In the genomic region with DNA sequence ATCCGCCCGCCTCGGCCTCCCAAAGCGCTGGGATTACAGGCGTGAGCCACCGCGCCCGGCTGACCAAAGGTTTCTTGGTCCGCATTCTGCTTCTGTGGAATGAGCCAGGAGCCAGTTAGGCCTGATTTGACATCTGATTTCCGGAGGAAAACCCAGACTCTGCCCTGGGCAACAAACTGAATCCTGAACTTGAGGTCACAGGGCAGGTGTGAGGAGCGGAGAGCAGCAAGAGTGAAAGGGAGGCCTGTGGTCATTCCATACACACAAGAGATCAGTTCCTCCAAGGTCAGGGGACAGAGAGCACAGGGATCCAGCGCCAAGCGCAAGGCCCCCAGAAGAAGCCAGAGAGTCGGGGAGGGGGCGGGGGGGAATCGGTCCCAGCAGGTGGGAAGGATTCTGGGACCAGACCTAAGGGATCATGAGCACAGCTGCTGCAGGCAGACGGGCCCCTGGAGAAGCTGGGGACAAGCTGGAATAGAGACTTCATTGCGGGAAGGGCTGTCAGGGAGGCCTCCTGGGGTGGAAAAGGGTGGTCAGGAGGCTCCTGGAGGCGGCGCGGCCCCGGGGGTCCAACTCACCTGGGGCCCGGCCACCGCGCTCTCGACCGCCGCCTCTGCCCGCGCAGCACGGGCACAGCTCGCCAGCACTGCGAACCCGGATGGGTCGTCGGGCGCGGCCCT, we compare ENCODE assay signal across 1 cellular context.
TF ChIP-seq lines count a peak whose summit lies in the region.

No MANE protein-coding gene starts in this region.

TF ChIP-seq in HepG2, 621 proteins besides CTCF, POLR2A, EP300 and RAD21 (continued from another document and continues in another):
- TF ChIP-seq RARA (CRISPR knock-in tag; IDR thresholded peaks at IDR 0.05) (peak; percentile 76), BCL6 (CRISPR knock-in tag; IDR thresholded peaks at IDR 0.05) (peak; percentile 45; the same call in 1 of the 2 replicates), TP53 (CRISPR knock-in tag; conservative IDR thresholded peaks at IDR 0.05) (no peak), HES4 (CRISPR knock-in tag; IDR thresholded peaks at IDR 0.05; ENCODE audit: borderline replicate concordance) (peak; percentile 64; the same call in 1 of the 2 replicates), ZNF263 (CRISPR knock-in tag; IDR thresholded peaks at IDR 0.05) (no peak), FOXC1 (CRISPR knock-in tag; IDR thresholded peaks at IDR 0.05; ENCODE audit: borderline replicate concordance) (peak; percentile 92), REPIN1 (CRISPR knock-in tag; IDR thresholded peaks at IDR 0.05; ENCODE audit: borderline replicate concordance, low read depth) (0 out of 2 replicates have a peak, but pooled peaks have one; percentile 2), NR2F2 (IDR thresholded peaks at IDR 0.05; ENCODE audit: borderline replicate concordance, low read depth) (0 out of 2 replicates have a peak, but pooled peaks have one; percentile 32), GTF3A (CRISPR knock-in tag; conservative IDR thresholded peaks at IDR 0.05) (no peak), HDAC2 (CRISPR knock-in tag; IDR thresholded peaks at IDR 0.05) (peak; percentile 5; the same call in 1 of the 2 replicates), ATF4 (CRISPR knock-in tag; IDR thresholded peaks at IDR 0.05) (0 out of 4 replicates have a peak, but pooled peaks of 1 of the 2 experiments have one; percentile 37), TGIF2 (CRISPR knock-in tag; IDR thresholded peaks at IDR 0.05) (0 out of 2 replicates have a peak, but pooled peaks have one; percentile 42), ZNF142 (CRISPR knock-in tag; IDR thresholded peaks at IDR 0.05) (no peak), SUZ12 (IDR thresholded peaks at IDR 0.05; ENCODE audit: low read depth, low read length) (no peak), ZNF883 (CRISPR knock-in tag; IDR thresholded peaks at IDR 0.05; ENCODE audit: not compliant biosample characterization) (peak; percentile 40), TOE1 (CRISPR knock-in tag; IDR thresholded peaks at IDR 0.05) (no peak), ZNF331 (CRISPR knock-in tag; IDR thresholded peaks at IDR 0.05) (peak; percentile 37; the same call in 1 of the 2 replicates), ZNF460 (CRISPR knock-in tag; IDR thresholded peaks at IDR 0.05; ENCODE audit: borderline replicate concordance) (peak; percentile 94), ZNF891 (CRISPR knock-in tag; IDR thresholded peaks at IDR 0.05) (peak; percentile 86; the same call in 1 of the 2 replicates), HNF4A (CRISPR knock-in tag; IDR thresholded peaks at IDR 0.05) (peak; percentile 80), ADNP (CRISPR knock-in tag; IDR thresholded peaks at IDR 0.05) (no peak), ZMYM2 (CRISPR knock-in tag; IDR thresholded peaks at IDR 0.05) (peak; percentile 84; the same call in 1 of the 2 replicates), ZNF768 (CRISPR knock-in tag; IDR thresholded peaks at IDR 0.05) (peak; percentile 59), PHF5A (CRISPR knock-in tag; IDR thresholded peaks at IDR 0.05; ENCODE audit: low read depth, unreplicated experiment) (no peak), KLF15 (CRISPR knock-in tag; IDR thresholded peaks at IDR 0.05; ENCODE audit: borderline replicate concordance) (0 out of 2 replicates have a peak, but pooled peaks have one; percentile 10), EED (CRISPR knock-in tag; IDR thresholded peaks at IDR 0.05) (no peak), ZNF879 (CRISPR knock-in tag; IDR thresholded peaks at IDR 0.05) (peak; percentile 49; the same call in 1 of the 2 replicates), ETV5 (CRISPR knock-in tag; IDR thresholded peaks at IDR 0.05; ENCODE audit: borderline replicate concordance) (peak; percentile 82; the same call in 1 of the 2 replicates), ZFY (CRISPR knock-in tag; IDR thresholded peaks at IDR 0.05) (peak; percentile 71), ZNF569 (CRISPR knock-in tag; IDR thresholded peaks at IDR 0.05; ENCODE audit: borderline replicate concordance) (0 out of 2 replicates have a peak, but pooled peaks have one; percentile 82), KAT7 (CRISPR knock-in tag; IDR thresholded peaks at IDR 0.05; ENCODE audit: borderline replicate concordance) (0 out of 2 replicates have a peak, but pooled peaks have one; percentile 1), SMAD3 (CRISPR knock-in tag; IDR thresholded peaks at IDR 0.05) (peak; percentile 10; the same call in 1 of the 2 replicates), ZNF224 (CRISPR knock-in tag; IDR thresholded peaks at IDR 0.05) (0 out of 2 replicates have a peak, but pooled peaks have one; percentile 60), ZNF563 (CRISPR knock-in tag; IDR thresholded peaks at IDR 0.05) (0 out of 2 replicates have a peak, but pooled peaks have one; percentile 4), ZBTB42 (CRISPR knock-in tag; IDR thresholded peaks at IDR 0.05) (peak; percentile 27; the same call in 1 of the 2 replicates), PITX1 (CRISPR knock-in tag; IDR thresholded peaks at IDR 0.05) (peak; percentile 24; the same call in 1 of the 2 replicates), ARNTL (CRISPR knock-in tag; IDR thresholded peaks at IDR 0.05) (0 out of 2 replicates have a peak, but pooled peaks have one; percentile 22), TRIM24 (CRISPR knock-in tag; IDR thresholded peaks at IDR 0.05) (peak; percentile 23; the same call in 1 of the 2 replicates), ZBTB8A (CRISPR knock-in tag; IDR thresholded peaks at IDR 0.05; ENCODE audit: borderline replicate concordance, low read depth) (peak; percentile 37; the same call in 1 of the 2 replicates), ZNF773 (CRISPR knock-in tag; IDR thresholded peaks at IDR 0.05; ENCODE audit: borderline replicate concordance) (no peak), ZNF724P (CRISPR knock-in tag; IDR thresholded peaks at IDR 0.05; ENCODE audit: borderline replicate concordance) (0 out of 2 replicates have a peak, but pooled peaks have one; percentile 7), ZSCAN21 (CRISPR knock-in tag; IDR thresholded peaks at IDR 0.05; ENCODE audit: borderline replicate concordance) (no peak)
- TF ChIP-seq, protein P1, sequence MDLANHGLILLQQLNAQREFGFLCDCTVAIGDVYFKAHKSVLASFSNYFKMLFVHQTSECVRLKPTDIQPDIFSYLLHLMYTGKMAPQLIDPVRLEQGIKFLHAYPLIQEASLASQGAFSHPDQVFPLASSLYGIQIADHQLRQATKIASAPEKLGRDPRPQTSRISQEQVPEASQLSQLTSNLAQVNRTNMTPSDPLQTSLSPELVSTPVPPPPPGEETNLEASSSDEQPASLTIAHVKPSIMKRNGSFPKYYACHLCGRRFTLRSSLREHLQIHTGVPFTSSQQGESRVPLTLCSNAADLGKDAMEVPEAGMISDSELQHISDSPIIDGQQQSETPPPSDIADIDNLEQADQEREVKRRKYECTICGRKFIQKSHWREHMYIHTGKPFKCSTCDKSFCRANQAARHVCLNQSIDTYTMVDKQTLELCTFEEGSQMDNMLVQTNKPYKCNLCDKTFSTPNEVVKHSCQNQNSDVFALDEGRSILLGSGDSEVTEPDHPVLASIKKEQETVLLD (CRISPR knock-in tag; IDR thresholded peaks at IDR 0.05; ENCODE audit: low read depth) = 0 out of 2 replicates have a peak, but pooled peaks have one; percentile 26
- TF ChIP-seq, protein P2, sequence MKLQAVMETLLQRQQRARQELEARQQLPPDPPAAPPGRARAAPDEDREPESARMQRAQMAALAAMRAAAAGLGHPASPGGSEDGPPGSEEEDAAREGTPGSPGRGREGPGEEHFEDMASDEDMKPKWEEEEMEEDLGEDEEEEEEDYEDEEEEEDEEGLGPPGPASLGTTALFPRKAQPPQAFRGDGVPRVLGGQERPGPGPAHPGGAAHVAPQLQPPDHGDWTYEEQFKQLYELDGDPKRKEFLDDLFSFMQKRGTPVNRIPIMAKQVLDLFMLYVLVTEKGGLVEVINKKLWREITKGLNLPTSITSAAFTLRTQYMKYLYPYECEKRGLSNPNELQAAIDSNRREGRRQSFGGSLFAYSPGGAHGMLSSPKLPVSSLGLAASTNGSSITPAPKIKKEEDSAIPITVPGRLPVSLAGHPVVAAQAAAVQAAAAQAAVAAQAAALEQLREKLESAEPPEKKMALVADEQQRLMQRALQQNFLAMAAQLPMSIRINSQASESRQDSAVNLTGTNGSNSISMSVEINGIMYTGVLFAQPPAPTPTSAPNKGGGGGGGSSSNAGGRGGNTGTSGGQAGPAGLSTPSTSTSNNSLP (IDR thresholded peaks at IDR 0.05; ENCODE audit: low read depth, low read length) = 0 out of 2 replicates have a peak, but pooled peaks have one; percentile 27
- TF ChIP-seq, protein P3, sequence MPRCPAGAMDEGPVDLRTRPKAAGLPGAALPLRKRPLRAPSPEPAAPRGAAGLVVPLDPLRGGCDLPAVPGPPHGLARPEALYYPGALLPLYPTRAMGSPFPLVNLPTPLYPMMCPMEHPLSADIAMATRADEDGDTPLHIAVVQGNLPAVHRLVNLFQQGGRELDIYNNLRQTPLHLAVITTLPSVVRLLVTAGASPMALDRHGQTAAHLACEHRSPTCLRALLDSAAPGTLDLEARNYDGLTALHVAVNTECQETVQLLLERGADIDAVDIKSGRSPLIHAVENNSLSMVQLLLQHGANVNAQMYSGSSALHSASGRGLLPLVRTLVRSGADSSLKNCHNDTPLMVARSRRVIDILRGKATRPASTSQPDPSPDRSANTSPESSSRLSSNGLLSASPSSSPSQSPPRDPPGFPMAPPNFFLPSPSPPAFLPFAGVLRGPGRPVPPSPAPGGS (CRISPR knock-in tag; IDR thresholded peaks at IDR 0.05) = peak; percentile 59; the same call in 1 of the 2 replicates
- TF ChIP-seq, protein P4, sequence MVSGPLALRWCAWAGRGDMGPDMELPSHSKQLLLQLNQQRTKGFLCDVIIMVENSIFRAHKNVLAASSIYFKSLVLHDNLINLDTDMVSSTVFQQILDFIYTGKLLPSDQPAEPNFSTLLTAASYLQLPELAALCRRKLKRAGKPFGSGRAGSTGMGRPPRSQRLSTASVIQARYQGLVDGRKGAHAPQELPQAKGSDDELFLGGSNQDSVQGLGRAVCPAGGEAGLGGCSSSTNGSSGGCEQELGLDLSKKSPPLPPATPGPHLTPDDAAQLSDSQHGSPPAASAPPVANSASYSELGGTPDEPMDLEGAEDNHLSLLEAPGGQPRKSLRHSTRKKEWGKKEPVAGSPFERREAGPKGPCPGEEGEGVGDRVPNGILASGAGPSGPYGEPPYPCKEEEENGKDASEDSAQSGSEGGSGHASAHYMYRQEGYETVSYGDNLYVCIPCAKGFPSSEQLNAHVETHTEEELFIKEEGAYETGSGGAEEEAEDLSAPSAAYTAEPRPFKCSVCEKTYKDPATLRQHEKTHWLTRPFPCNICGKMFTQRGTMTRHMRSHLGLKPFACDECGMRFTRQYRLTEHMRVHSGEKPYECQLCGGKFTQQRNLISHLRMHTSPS (CRISPR knock-in tag; IDR thresholded peaks at IDR 0.05; ENCODE audit: low read depth) = 0 out of 2 replicates have a peak, but pooled peaks have one; percentile 8
- TF ChIP-seq, protein P5, sequence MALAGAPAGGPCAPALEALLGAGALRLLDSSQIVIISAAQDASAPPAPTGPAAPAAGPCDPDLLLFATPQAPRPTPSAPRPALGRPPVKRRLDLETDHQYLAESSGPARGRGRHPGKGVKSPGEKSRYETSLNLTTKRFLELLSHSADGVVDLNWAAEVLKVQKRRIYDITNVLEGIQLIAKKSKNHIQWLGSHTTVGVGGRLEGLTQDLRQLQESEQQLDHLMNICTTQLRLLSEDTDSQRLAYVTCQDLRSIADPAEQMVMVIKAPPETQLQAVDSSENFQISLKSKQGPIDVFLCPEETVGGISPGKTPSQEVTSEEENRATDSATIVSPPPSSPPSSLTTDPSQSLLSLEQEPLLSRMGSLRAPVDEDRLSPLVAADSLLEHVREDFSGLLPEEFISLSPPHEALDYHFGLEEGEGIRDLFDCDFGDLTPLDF (CRISPR knock-in tag; IDR thresholded peaks at IDR 0.05) = no peak
